18 cellular contexts compared by ENCODE assay signal in genomic region chr2:165070089-165070488, GRCh38.
DNase-seq lines count a peak whose midpoint lies in the region.
"Had no signal": no experiment of that assay in that cellular context is flagged by ENCODE, and none has a peak within 500 bp of the region (broad histone marks: within the 10 kb centered on the region; RNA-seq: fewer than 3 reads in every experiment).

No MANE protein-coding gene starts in this region.

- in situ Hi-C loops in HAP-1 (cut with MboI; ENCODE audit: low sequenced_read_pairs), result no loop called here

- peaks cover 28% of the 10 kb centered on the region for H3K4me1 ChIP-seq in HAP-1
- H3K4me1 ChIP-seq in iPS-20b (ENCODE audit: insufficient read depth, low read length), result peaks cover 32% of the 10 kb centered on the region; the same call in 1 of the 2 replicates
- H3K4me1 ChIP-seq: Peyer's patch had no signal

- H3K9me3 ChIP-seq in HAP-1 (no peaks in the 10 kb centered on the region), iPS-20b (ENCODE audit: insufficient read depth, low read depth, low read length) (peaks cover 6% of the 10 kb centered on the region)
- H3K9me3 ChIP-seq: adrenal gland, Peyer's patch, thoracic aorta had no signal

- no peak overlapping the region for H3K27ac ChIP-seq in iPS-20b (ENCODE audit: low read length)
- H3K27ac ChIP-seq: adrenal gland, Peyer's patch, thoracic aorta had no signal

- DNase-seq in HAP-1 (ENCODE audit: low spot score in 2 of 2) (peak; percentile 62 to 69), RPMI7951 (ENCODE audit: low read depth) (peak; percentile 2), retina (peak; percentile 28), hippocampal formation (lab: John Stamatoyannopoulos, UW) (no peak), NCI-H1436 treated with DMSO at 0.1 percent for 48 hours (lab: John Stamatoyannopoulos, UW) (no peak), NCI-H1417 treated with DMSO at 0.1 percent for 48 hours (lab: John Stamatoyannopoulos, UW) (no peak)
- DNase-seq: activated CD4-positive, alpha-beta T cell treated with anti-CD3 and anti-CD28 coated beads, Interleukin-2, amount 50 U/mL, for 1 hour; activated gamma-delta T cell treated with Interleukin-2 at 50 U/mL for 16 hours; adrenal gland; cortex of kidney; left colon; NCI-H1436; NCI-H226; Peyer's patch; right cardiac atrium; SW 1271 had no signal

- H3K4me3 ChIP-seq in HAP-1, result no peak overlapping the region
- no peak overlapping the region for H3K4me3 ChIP-seq in iPS-20b (ENCODE audit: low read length)
- H3K4me3 ChIP-seq: adrenal gland, Peyer's patch, thoracic aorta had no signal

- no peaks in the 10 kb centered on the region for H3K27me3 ChIP-seq in HAP-1 (ENCODE audit: low read depth)
- H3K27me3 ChIP-seq in iPS-20b (ENCODE audit: insufficient read depth, low read length), result no peaks in the 10 kb centered on the region
- H3K27me3 ChIP-seq: Peyer's patch had no signal

- H3K9ac ChIP-seq in iPS-20b (ENCODE audit: low read depth, low read length), result peak overlapping the region; percentile 26; the same call in 1 of the 2 replicates

- no peaks in the 10 kb centered on the region for H3K36me3 ChIP-seq in HAP-1 (replicated peaks)
- no peaks in the 10 kb centered on the region for H3K36me3 ChIP-seq in iPS-20b (ENCODE audit: insufficient read depth, low read depth, low read length)
- H3K36me3 ChIP-seq: adrenal gland, Peyer's patch, thoracic aorta had no signal

Comparison
In these comparisons a context has a peak if more than half of its experiments do, and no peak if none do; other contexts are left out.
1. DNase-seq: peak in HAP-1 (2 of 2), RPMI7951 (single experiment) and retina (single experiment); none in hippocampal formation (0 of 2), NCI-H1436 treated with DMSO at 0.1 percent for 48 hours (single experiment) and NCI-H1417 treated with DMSO at 0.1 percent for 48 hours (single experiment).